Comparison of ENCODE assay signal across 27 cellular contexts in genomic region chr11:131460931-131461330, GRCh38.
DNase-seq lines count a peak whose midpoint lies in the region; ATAC-seq lines count a peak whose summit lies in the region.
"Had no signal": no experiment of that assay in that cellular context is flagged by ENCODE, and none has a peak within 500 bp of the region (broad histone marks: within the 10 kb centered on the region; RNA-seq: fewer than 3 reads in every experiment).

No MANE protein-coding gene starts in this region.

- H3K4me3 ChIP-seq in trophoblast cell (ENCODE audit: low read depth, low read length) = no peak overlapping the region
- H3K4me3 ChIP-seq: A549; BLaER1; BLaER1 treated with 17β-estradiol and CSF1 and Interleukin-3, amounts not matched to agents 10 nM and 100 nM had no signal

- no peak overlapping the region for H4K8ac ChIP-seq in trophoblast cell (ENCODE audit: low read depth, low read length)

- no peak overlapping the region for H4K91ac ChIP-seq in trophoblast cell (ENCODE audit: low read depth, low read length)

- H3K27ac ChIP-seq in trophoblast cell (ENCODE audit: low read depth, low read length) = no peak overlapping the region
- H3K27ac ChIP-seq: 22Rv1; A549; BLaER1; BLaER1 treated with 17β-estradiol and CSF1 and Interleukin-3, amounts not matched to agents 10 nM and 100 nM; C4-2B had no signal

- H4K12ac ChIP-seq in trophoblast cell (ENCODE audit: low read depth, low read length) = no peak overlapping the region

- ATAC-seq in left ventricle myocardium superior = no peak
- ATAC-seq: A549; CD8-positive, alpha-beta T cell had no signal

- peak; percentile 74 to 86 for DNase-seq in trophoblast cell
- no peak for DNase-seq in left ventricle myocardium superior
- DNase-seq: 8988T; ACHN; AML-193; BE2C; C1 segment of cervical spinal cord; Caco-2; Calu3; CD4-positive, alpha-beta memory T cell; CD4-positive, alpha-beta T cell; CD4-positive, CD25-positive, alpha-beta regulatory T cell; CD8-positive, alpha-beta memory T cell; CD8-positive, alpha-beta T cell; COR-L47; DMS 273 treated with DMSO at 0.1 percent for 48 hours; DMS153; DMS53; DMS79; DMS79 treated with DMSO at 0.1 percent for 48 hours; DND-41; EL had no signal

- WGBS in trophoblast cell (ENCODE audit: extremely low coverage, insufficient coverage, insufficient read length) = no CpG with 5 or more reads among the region's 2 CpGs

- no peak overlapping the region for H2BK12ac ChIP-seq in trophoblast cell (ENCODE audit: low read length)

- intact Hi-C loops in left ventricle myocardium superior (cut with micrococcal nuclease) = no loop called here

- peaks cover 20 to 21% of the 10 kb centered on the region in 2 experiments for H3K4me1 ChIP-seq in trophoblast cell (ENCODE audit: control insufficient read depth in 1 of 2, insufficient read depth in 2 of 2, low read length in 2 of 2)
- H3K4me1 ChIP-seq: A549; BE2C; BLaER1; BLaER1 treated with 17β-estradiol and CSF1 and Interleukin-3, amounts not matched to agents 10 nM and 100 nM; Caco-2 had no signal

- no peaks in the 10 kb centered on the region for H3K9me3 ChIP-seq in trophoblast cell (ENCODE audit: insufficient read depth, low read depth, low read length)
- H3K9me3 ChIP-seq: A549; BE2C; BLaER1; BLaER1 treated with 17β-estradiol and CSF1 and Interleukin-3, amounts not matched to agents 10 nM and 100 nM; Caco-2 had no signal

- H3K14ac ChIP-seq in trophoblast cell (ENCODE audit: low read length) = no peak overlapping the region

- no peak overlapping the region for H3K9ac ChIP-seq in trophoblast cell (ENCODE audit: low read length)
- H3K9ac ChIP-seq: BLaER1; BLaER1 treated with 17β-estradiol and CSF1 and Interleukin-3, amounts not matched to agents 10 nM and 100 nM had no signal

- no peak overlapping the region for H2BK120ac ChIP-seq in trophoblast cell (ENCODE audit: insufficient read depth, low read length, poor library complexity)

- no peak overlapping the region for H3K18ac ChIP-seq in trophoblast cell (ENCODE audit: low read length)

- no peaks in the 10 kb centered on the region for H3K27me3 ChIP-seq in trophoblast cell (ENCODE audit: insufficient read depth, low read length)
- H3K27me3 ChIP-seq: BE2C, BLaER1 had no signal

- no peaks in the 10 kb centered on the region for H3K36me3 ChIP-seq in trophoblast cell (ENCODE audit: control insufficient read depth in 1 of 2, insufficient read depth in 2 of 2, low read length in 2 of 2)
- H3K36me3 ChIP-seq: BE2C; BLaER1; BLaER1 treated with 17β-estradiol and CSF1 and Interleukin-3, amounts not matched to agents 10 nM and 100 nM had no signal

- H2AFZ ChIP-seq in trophoblast cell (ENCODE audit: insufficient read depth, low read length, poor library complexity) = no peak overlapping the region

- H3K79me1 ChIP-seq in trophoblast cell (ENCODE audit: low read length) = peaks cover 4% of the 10 kb centered on the region

- no peak overlapping the region for H2AK5ac ChIP-seq in trophoblast cell (ENCODE audit: low read length)

- no peak overlapping the region for H3K4me2 ChIP-seq in trophoblast cell (ENCODE audit: low read length)
- H3K4me2 ChIP-seq: A549; BLaER1; BLaER1 treated with 17β-estradiol and CSF1 and Interleukin-3, amounts not matched to agents 10 nM and 100 nM had no signal

- H2BK5ac ChIP-seq in trophoblast cell (ENCODE audit: low read depth, low read length, poor library complexity) = no peak overlapping the region

- no peak overlapping the region for H3K4ac ChIP-seq in trophoblast cell (ENCODE audit: low read depth, low read length)

- H3K23ac ChIP-seq in trophoblast cell (ENCODE audit: low read length) = no peak overlapping the region

- H3K79me2 ChIP-seq in trophoblast cell (ENCODE audit: control insufficient read depth, insufficient read depth, low read length, poor library complexity) = no peaks in the 10 kb centered on the region
